ENCODE assay signal across 15 cellular contexts in the genomic region with DNA sequence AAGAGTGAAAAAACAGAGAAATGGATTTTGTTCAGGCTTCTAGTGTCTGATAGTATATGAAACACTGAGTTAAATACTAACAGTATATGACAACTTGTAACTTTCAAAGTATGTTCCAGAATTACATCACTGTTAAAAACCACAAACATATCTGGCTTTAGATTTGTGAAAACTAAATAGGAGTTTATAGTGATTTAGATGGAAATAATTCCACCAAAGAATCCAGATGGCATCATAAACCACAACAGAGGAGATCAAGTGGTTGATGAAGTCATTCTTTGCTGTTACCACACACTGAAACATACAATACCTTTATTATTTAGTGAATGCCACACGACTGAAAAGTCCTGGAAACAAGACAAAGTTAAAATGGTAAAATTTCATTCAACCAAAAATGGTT. TPM values are rescaled to one million over a fixed set of nuclear protein-coding genes. Genes with fewer than 3 reads are reported as not detected.
A peak's percentile ranks its signal among the peaks of the same experiment; 100 is the strongest.
DNase-seq lines count a peak whose midpoint lies in the region; ATAC-seq, FAIRE-seq and TF ChIP-seq lines count a peak whose summit lies in the region.
"Had no signal": no experiment of that assay in that cellular context is flagged by ENCODE, and none has a peak within 500 bp of the region (broad histone marks: within the 10 kb centered on the region; RNA-seq: fewer than 3 reads in every experiment).

No MANE protein-coding gene starts in this region.

- TF ChIP-seq CTCF in RWPE2 (IDR thresholded peaks at IDR 0.05; ENCODE audit: poor library complexity, severe bottlenecking) = no peak

- FAIRE-seq in small intestine (lab: Jason Lieb, UNC) (peak; percentile 41), frontal cortex (lab: Jason Lieb, UNC) (no peak)
- FAIRE-seq: colon, D721Med had no signal

- ATAC-seq in RWPE2 (ENCODE audit: low read depth) (peak; percentile 37; the same call in 2 of the 3 replicates), HG03442 (IDR thresholded peaks at IDR 0.05; ENCODE audit: unreplicated experiment) (no peak)
- ATAC-seq: activated CD8-positive, alpha-beta T cell treated with anti-CD3 and anti-CD28 coated beads for 36 hours had no signal

- H3K4me3 ChIP-seq in RWPE2 (ENCODE audit: severe bottlenecking) (no peak overlapping the region), small intestine (ENCODE audit: low read depth in 1 of 2, low read length in 2 of 2) (no peak overlapping the region)

- WGBS in small intestine, 3 donors = 90 to 95% (median 94%) methylated on average over 1 of the region's 1 CpG

- H3K4me1 ChIP-seq in RWPE2 (ENCODE audit: insufficient read depth, poor library complexity, severe bottlenecking) (peaks cover 32% of the 10 kb centered on the region), small intestine (ENCODE audit: control insufficient read depth in 2 of 2, insufficient read depth in 1 of 2, low read depth in 1 of 2, low read length in 1 of 2) (no peaks in the 10 kb centered on the region)

- H3K9me3 ChIP-seq in RWPE2 (ENCODE audit: severe bottlenecking) = no peaks in the 10 kb centered on the region
- H3K9me3 ChIP-seq in small intestine (ENCODE audit: control insufficient read depth, low read depth) = no peaks in the 10 kb centered on the region

- no peaks in the 10 kb centered on the region for H3K36me3 ChIP-seq in RWPE2 (ENCODE audit: low read depth)
- no peaks in the 10 kb centered on the region for H3K36me3 ChIP-seq in small intestine (ENCODE audit: control insufficient read depth in 2 of 2, insufficient read depth in 2 of 2, low read length in 2 of 2)

- peak overlapping the region; percentile 37 for H3K27ac ChIP-seq in RWPE2 (ENCODE audit: poor library complexity, severe bottlenecking)
- H3K27ac ChIP-seq in small intestine (ENCODE audit: low read depth in 1 of 2, low read length in 1 of 2) = no peak overlapping the region
- H3K27ac ChIP-seq: KMS-11 had no signal

- DNase-seq in GM04503 (ENCODE audit: low read depth) = peak; percentile 71
- DNase-seq in RWPE2 (ENCODE audit: low spot score) = no peak
- peak; percentile 90 for DNase-seq in fibroblast of gingiva (ENCODE audit: low read depth)
- no peak for DNase-seq in small intestine
- DNase-seq in stimulated activated CD8-positive, alpha-beta memory T cell treated with anti-CD3 and anti-CD28 coated beads, Interleukin-4, amount 100 ng/mL, for 48 hours = no peak
- DNase-seq in frontal cortex (ENCODE audit: low spot score in 2 of 2) = no peak
- DNase-seq: activated CD8-positive, alpha-beta T cell treated with anti-CD3 and anti-CD28 coated beads for 36 hours; activated naive CD4-positive, alpha-beta T cell treated with Interleukin-2 at 50 U/mL for 16 hours; head of caudate nucleus; NCI-H2081; nucleus accumbens had no signal

- H3K27me3 ChIP-seq in RWPE2 (ENCODE audit: insufficient read depth, poor library complexity, severe bottlenecking) = no peaks in the 10 kb centered on the region
- H3K27me3 ChIP-seq in small intestine (ENCODE audit: control insufficient read depth in 2 of 2, insufficient read depth in 2 of 2, low read length in 2 of 2) = no peaks in the 10 kb centered on the region

RNA-seq across cellular contexts. Expression of gene ALG14, which starts 37.2 kb away (rescaled TPM):
- 1 to 10 TPM; 1.1 to 3.1 (median 1.4) TPM for polyA plus RNA-seq in small intestine
- 3.7 TPM for total RNA-seq in frontal cortex

Comparison
In these comparisons a context has a peak if more than half of its experiments do, and no peak if none do; other contexts are left out.
1. DNase-seq: peak in GM04503 (single experiment) and fibroblast of gingiva (single experiment); none in RWPE2 (single experiment), small intestine (single experiment), stimulated activated CD8-positive, alpha-beta memory T cell treated with anti-CD3 and anti-CD28 coated beads, Interleukin-4, amount 100 ng/mL, for 48 hours (single experiment) and frontal cortex (0 of 2).